Comparison of ENCODE assay signal across 16 cellular contexts in genomic region chr3:121800906-121801305, GRCh38.
"Had no signal": no experiment of that assay in that cellular context is flagged by ENCODE, and none has a peak within 500 bp of the region (broad histone marks: within the 10 kb centered on the region; RNA-seq: fewer than 3 reads in every experiment).

No MANE protein-coding gene starts in this region.

- H3K9me3 Mint-ChIP-seq: brain, endodermal cell, neural progenitor cell had no signal

- ATAC-seq: T-helper 17 cell had no signal

- H3K4me1 Mint-ChIP-seq: brain, endodermal cell, neural progenitor cell had no signal

- H3K4me2 ChIP-seq: hepatocyte, neural progenitor cell had no signal

- H3K4me1 ChIP-seq: left ventricle myocardium inferior, neural progenitor cell, sigmoid colon, stomach had no signal

- H2AFZ ChIP-seq: hepatocyte, neural progenitor cell had no signal

- H3K36me3 ChIP-seq: ovary had no signal

- FAIRE-seq: kidney, urothelium cell line had no signal

- H3K27ac Mint-ChIP-seq: brain, endodermal cell, neural progenitor cell, T-helper 17 cell had no signal

- H3K27ac ChIP-seq: hepatocyte, left ventricle myocardium inferior, neural progenitor cell, ovary, sigmoid colon, stomach had no signal

- H3K9ac ChIP-seq: neural progenitor cell had no signal

- H3K4me3 ChIP-seq: hepatocyte, left ventricle myocardium inferior, neural progenitor cell, ovary, sigmoid colon, stomach had no signal

- DNase-seq: activated CD4-positive, CD25-positive, alpha-beta regulatory T cell treated with anti-CD3 and anti-CD28 coated beads, Interleukin-2, amount 50 U/mL, for 72 hours; activated naive CD4-positive, alpha-beta T cell treated with anti-CD3 and anti-CD28 coated beads, Interleukin-2, amount 50 U/mL, for 16 hours; amniotic stem cell; cerebellar nuclear complex; endodermal cell; kidney; left ventricle myocardium inferior; ovary; sigmoid colon; stimulated activated CD4-positive, alpha-beta T cell treated with anti-CD3 and anti-CD28 coated beads, Interleukin-12 subunit alpha, Interleukin-12 subunit beta, amount 100 ng/mL, for 4 hours; stomach; T-helper 17 cell had no signal

- H3K27me3 Mint-ChIP-seq: brain, T-helper 17 cell had no signal

- H3K4me3 Mint-ChIP-seq: brain, endodermal cell, neural progenitor cell, T-helper 17 cell had no signal

- H3K27me3 ChIP-seq: hepatocyte, neural progenitor cell, ovary, sigmoid colon, stomach had no signal

- H3K9me3 ChIP-seq: left ventricle myocardium inferior, ovary, sigmoid colon, stomach had no signal

- H3K79me2 ChIP-seq: hepatocyte had no signal
